ENCODE assay signal across 1 cellular context in the genomic region with DNA sequence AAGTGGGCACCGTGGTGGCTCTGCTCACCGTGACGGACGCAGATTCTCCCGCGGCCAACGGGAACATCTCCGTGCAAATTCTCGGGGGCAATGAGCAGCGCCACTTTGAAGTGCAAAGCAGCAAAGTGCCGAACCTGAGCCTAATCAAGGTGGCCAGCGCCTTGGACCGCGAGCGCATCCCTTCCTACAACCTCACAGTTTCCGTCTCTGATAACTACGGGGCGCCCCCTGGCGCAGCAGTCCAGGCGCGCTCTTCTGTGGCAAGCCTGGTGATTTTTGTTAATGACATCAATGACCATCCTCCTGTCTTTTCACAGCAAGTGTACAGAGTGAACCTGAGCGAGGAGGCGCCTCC.
A peak's percentile ranks its signal among the peaks of the same experiment; 100 is the strongest.
TF ChIP-seq lines count a peak whose summit lies in the region.

No MANE protein-coding gene starts in this region.

TF ChIP-seq in H1, 55 proteins besides CTCF, POLR2A, EP300 and RAD21:
- peak; percentile 57 for TF ChIP-seq CTBP2 (IDR thresholded peaks at IDR 0.05; ENCODE audit: borderline replicate concordance, insufficient read depth, insufficient read length, low read length)
- TF ChIP-seq KDM4A (IDR thresholded peaks at IDR 0.05; ENCODE audit: low read depth, low read length, severe bottlenecking), result peak; percentile 47
- TF ChIP-seq, protein P1, sequence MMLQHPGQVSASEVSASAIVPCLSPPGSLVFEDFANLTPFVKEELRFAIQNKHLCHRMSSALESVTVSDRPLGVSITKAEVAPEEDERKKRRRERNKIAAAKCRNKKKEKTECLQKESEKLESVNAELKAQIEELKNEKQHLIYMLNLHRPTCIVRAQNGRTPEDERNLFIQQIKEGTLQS (IDR thresholded peaks at IDR 0.05; ENCODE audit: insufficient read depth, low read depth, low read length), result 0 out of 2 replicates have a peak, but pooled peaks have one; percentile 5
- 0 out of 2 replicates have a peak, but pooled peaks have one; percentile 7 for TF ChIP-seq PHF8 (conservative IDR thresholded peaks at IDR 0.05; ENCODE audit: low read depth, low read length)
- TF ChIP-seq YY1 (IDR thresholded peaks at IDR 0.05; ENCODE audit: low read depth, low read length), result no peak
- TF ChIP-seq, protein P2, sequence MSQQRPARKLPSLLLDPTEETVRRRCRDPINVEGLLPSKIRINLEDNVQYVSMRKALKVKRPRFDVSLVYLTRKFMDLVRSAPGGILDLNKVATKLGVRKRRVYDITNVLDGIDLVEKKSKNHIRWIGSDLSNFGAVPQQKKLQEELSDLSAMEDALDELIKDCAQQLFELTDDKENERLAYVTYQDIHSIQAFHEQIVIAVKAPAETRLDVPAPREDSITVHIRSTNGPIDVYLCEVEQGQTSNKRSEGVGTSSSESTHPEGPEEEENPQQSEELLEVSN (IDR thresholded peaks at IDR 0.05), result no peak; the same call in 1 of the 2 replicates
- 0 out of 2 replicates have a peak, but pooled peaks have one; percentile 19 for TF ChIP-seq RBBP5 (IDR thresholded peaks at IDR 0.05; ENCODE audit: borderline replicate concordance, low read depth, low read length)
- peak; percentile 8; the same call in 1 of the 2 replicates for TF ChIP-seq KDM1A (IDR thresholded peaks at IDR 0.05; ENCODE audit: borderline replicate concordance, low read length)
- TF ChIP-seq ASH2L (IDR thresholded peaks at IDR 0.05; ENCODE audit: low read length), result peak; percentile 67
- no peak for TF ChIP-seq SP2 (IDR thresholded peaks at IDR 0.05; ENCODE audit: low read length)
